ENCODE assay signal across 8 cellular contexts in genomic region chr13:101144808-101145419, GRCh38.
DNase-seq lines count a peak whose midpoint lies in the region; ATAC-seq, FAIRE-seq and TF ChIP-seq lines count a peak whose summit lies in the region.

No MANE protein-coding gene starts in this region.

- peak; percentile 56 for TF ChIP-seq CTCF in GM13977 (IDR thresholded peaks at IDR 0.05; ENCODE audit: extremely low read depth, insufficient read depth, missing control alignments)
- peak; percentile 73 for TF ChIP-seq CTCF in astrocyte (IDR thresholded peaks at IDR 0.05; ENCODE audit: insufficient read depth, low read depth, low read length)
- peak; percentile 54 for TF ChIP-seq CTCF in kidney (IDR thresholded peaks at IDR 0.05; ENCODE audit: borderline replicate concordance, extremely low read depth, insufficient read depth)
- peak; percentile 25 to 64 (median 54) for TF ChIP-seq CTCF in upper lobe of left lung (IDR thresholded peaks at IDR 0.05)

- no peaks in the 10 kb centered on the region for H3K9me3 ChIP-seq in astrocyte (ENCODE audit: insufficient read depth, low read depth, low read length)
- H3K9me3 ChIP-seq in kidney (ENCODE audit: control insufficient read depth in 1 of 2, low read length in 2 of 2) = no peaks in the 10 kb centered on the region
- no peaks in the 10 kb centered on the region for H3K9me3 ChIP-seq in upper lobe of left lung

- H3K27ac Mint-ChIP-seq in astrocyte (ENCODE audit: unreplicated experiment) = no peak overlapping the region

- no peaks in the 10 kb centered on the region for H3K79me2 ChIP-seq in astrocyte (ENCODE audit: insufficient read depth, low read length)

- H3K4me1 Mint-ChIP-seq in astrocyte (ENCODE audit: low read depth, unreplicated experiment) = no peaks in the 10 kb centered on the region

- H3K36me3 ChIP-seq in astrocyte (ENCODE audit: insufficient read depth, low read length) (no peaks in the 10 kb centered on the region), kidney (ENCODE audit: control insufficient read depth in 1 of 2, insufficient read depth in 2 of 2, low read length in 2 of 2) (no peaks in the 10 kb centered on the region), upper lobe of left lung (no peaks in the 10 kb centered on the region)

- H2AFZ ChIP-seq in astrocyte (ENCODE audit: low read depth, low read length) = no peak overlapping the region

- H3K27me3 Mint-ChIP-seq in astrocyte (ENCODE audit: low read depth, unreplicated experiment) = peaks cover 3% of the 10 kb centered on the region

- FAIRE-seq in astrocyte (lab: Jason Lieb, UNC) (peak; percentile 20), kidney (lab: Jason Lieb, UNC) (peak; percentile 99)

- 28% methylated on average over 7 of the region's 7 CpGs for WGBS in upper lobe of left lung, 2 donors

- H3K36me3 Mint-ChIP-seq in astrocyte (ENCODE audit: low read depth, unreplicated experiment) = no peaks in the 10 kb centered on the region

- in situ Hi-C loops in GM13977 (cut with MboI; ENCODE audit: low pct_unique_long_range_greater_than_20kb, low sequenced_read_pairs, unreplicated experiment) = loop anchor here (25.0 kb wide), 1 partner anchor 617 kb away; no protein-coding TSS in a partner anchor

- H3K9me3 Mint-ChIP-seq in astrocyte (ENCODE audit: unreplicated experiment) = no peaks in the 10 kb centered on the region

- H3K4me2 ChIP-seq in astrocyte (ENCODE audit: low read length) = no peak overlapping the region

- no peak overlapping the region for H3K4me3 ChIP-seq in astrocyte (ENCODE audit: insufficient read depth, low read depth, low read length)
- H3K4me3 ChIP-seq in kidney (ENCODE audit: low read length in 2 of 2) = no peak overlapping the region
- H3K4me3 ChIP-seq in upper lobe of left lung = no peak overlapping the region

- DNase-seq in CD1c-positive myeloid dendritic cell (ENCODE audit: extremely low spot score) (peak; percentile 65), GM13977 (ENCODE audit: low spot score) (peak; percentile 29), NCI-H2227 treated with DMSO at 0.1 percent for 48 hours (lab: John Stamatoyannopoulos, UW) (peak; percentile 35), astrocyte (ENCODE audit: low read depth) (peak; percentile 34), kidney (no peak), upper lobe of left lung (no peak), activated gamma-delta T cell (lab: John Stamatoyannopoulos, UW) (no peak)

- intact Hi-C loops in kidney (cut with DNase I) = loop anchor here (10.0 kb wide), 1 partner anchor 610 kb away; no protein-coding TSS in a partner anchor

- no peak for TF ChIP-seq EP300 in upper lobe of left lung (IDR thresholded peaks at IDR 0.05)

- H3K27ac ChIP-seq in astrocyte (ENCODE audit: low read depth, low read length) (no peak overlapping the region), kidney (ENCODE audit: low read depth in 2 of 2, low read length in 2 of 2) (no peak overlapping the region), upper lobe of left lung (no peak overlapping the region)

- no peak overlapping the region for H3K9ac ChIP-seq in astrocyte (ENCODE audit: low read length)
- H3K9ac ChIP-seq in kidney (ENCODE audit: low read length in 2 of 2) = no peak overlapping the region

- no peak for TF ChIP-seq POLR2A in upper lobe of left lung (IDR thresholded peaks at IDR 0.05)

- no peaks in the 10 kb centered on the region for H4K20me1 ChIP-seq in astrocyte (ENCODE audit: insufficient read depth, low read length)

- ATAC-seq in HG03025 (IDR thresholded peaks at IDR 0.05; ENCODE audit: low FRiP score, unreplicated experiment) (peak; percentile 72), upper lobe of left lung (ENCODE audit: low FRiP score in 2 of 2) (peak in 1 of 2 donors; percentile 68)

- no peak overlapping the region for H3K4me3 Mint-ChIP-seq in astrocyte (ENCODE audit: unreplicated experiment)

- H3K27me3 ChIP-seq in astrocyte (ENCODE audit: insufficient read depth, low read length) (no peaks in the 10 kb centered on the region), upper lobe of left lung (no peaks in the 10 kb centered on the region)

- H3K4me1 ChIP-seq in astrocyte (ENCODE audit: insufficient read depth, low read length) (peaks cover 4% of the 10 kb centered on the region), kidney (ENCODE audit: control insufficient read depth in 1 of 2, insufficient read depth in 1 of 2, low read depth in 1 of 2, low read length in 2 of 2) (no peaks in the 10 kb centered on the region), upper lobe of left lung (no peaks in the 10 kb centered on the region)

Comparison
In these comparisons a context has a peak if more than half of its experiments do, and no peak if none do; other contexts are left out.
1. DNase-seq: peak in CD1c-positive myeloid dendritic cell (single experiment), GM13977 (single experiment), NCI-H2227 treated with DMSO at 0.1 percent for 48 hours (single experiment) and astrocyte (single experiment); none in kidney (single experiment), upper lobe of left lung (0 of 2) and activated gamma-delta T cell (single experiment).
2. Peak in every context shown above with its lines, with median percentiles within 50 percentile points of each other: CTCF ChIP-seq.